20 cellular contexts compared by ENCODE assay signal in the genomic region with DNA sequence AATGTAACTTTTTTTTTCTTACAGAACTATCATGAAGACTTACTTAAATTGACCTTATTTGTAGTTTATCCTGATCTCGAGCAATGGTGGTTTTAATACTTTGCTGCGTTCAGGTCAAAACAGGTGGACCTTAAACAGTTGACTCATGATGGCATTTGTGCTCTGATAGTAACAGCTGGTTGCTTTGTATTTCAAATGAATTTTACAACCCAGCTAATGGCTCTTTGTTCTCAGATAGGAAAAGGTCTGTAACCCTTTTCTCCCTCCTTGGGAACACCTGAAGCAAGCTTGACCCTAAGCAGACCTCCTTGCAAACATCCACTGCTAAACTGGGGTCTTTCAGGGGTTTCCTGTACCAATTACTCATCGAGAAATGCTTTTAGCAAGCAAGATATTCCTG.
"Had no signal": no experiment of that assay in that cellular context is flagged by ENCODE, and none has a peak within 500 bp of the region (broad histone marks: within the 10 kb centered on the region; RNA-seq: fewer than 3 reads in every experiment).

No MANE protein-coding gene starts in this region.

- H3K4me1 Mint-ChIP-seq: activated CD4-positive, alpha-beta T cell treated with anti-CD3 and anti-CD28 coated beads, Interleukin-2, amount 10 ng/mL, durations not matched to agents 7 days and 5 days; activated naive CD8-positive, alpha-beta T cell treated with anti-CD3 and anti-CD28 coated beads for 36 hours; activated T-helper 17 cell treated with anti-CD3 and anti-CD28 coated beads, Interleukin-2, amount 50 U/mL, for 72 hours had no signal

- H3K4me2 ChIP-seq: PC-9 had no signal

- H3K27ac Mint-ChIP-seq: activated CD4-positive, alpha-beta memory T cell treated with anti-CD3 and anti-CD28 coated beads for 36 hours; activated CD4-positive, alpha-beta T cell treated with anti-CD3 and anti-CD28 coated beads, Interleukin-2, amount 10 ng/mL, durations not matched to agents 7 days and 5 days; activated naive CD4-positive, alpha-beta T cell treated with anti-CD3 and anti-CD28 coated beads, Interleukin-2, amount 10 ng/mL, durations not matched to agents 7 days and 5 days; activated naive CD8-positive, alpha-beta T cell treated with anti-CD3 and anti-CD28 coated beads for 36 hours; activated T-helper 17 cell treated with anti-CD3 and anti-CD28 coated beads, Interleukin-2, amount 50 U/mL, for 72 hours; T-helper 1 cell treated with Interleukin-12 subunit alpha and Interleukin-12 subunit beta and Interleukin-4 antibody, amounts not matched to agents 30 μg/mL and 1 μg/mL, for 36 hours had no signal

- H2AFZ ChIP-seq: PC-9 had no signal

- H3K27me3 Mint-ChIP-seq: activated CD4-positive, alpha-beta T cell treated with anti-CD3 and anti-CD28 coated beads, Interleukin-2, amount 10 ng/mL, durations not matched to agents 7 days and 5 days; activated naive CD4-positive, alpha-beta T cell treated with anti-CD3 and anti-CD28 coated beads, Interleukin-2, amount 10 ng/mL, durations not matched to agents 7 days and 5 days had no signal

- H3K27ac ChIP-seq: PC-9 had no signal

- H3K4me3 Mint-ChIP-seq: activated CD4-positive, alpha-beta memory T cell treated with anti-CD3 and anti-CD28 coated beads for 36 hours; activated CD4-positive, alpha-beta T cell treated with anti-CD3 and anti-CD28 coated beads, Interleukin-2, amount 10 ng/mL, durations not matched to agents 7 days and 5 days; activated naive CD4-positive, alpha-beta T cell treated with anti-CD3 and anti-CD28 coated beads, Interleukin-2, amount 10 ng/mL, durations not matched to agents 7 days and 5 days; activated naive CD8-positive, alpha-beta T cell treated with anti-CD3 and anti-CD28 coated beads for 36 hours; activated T-helper 17 cell treated with anti-CD3 and anti-CD28 coated beads, Interleukin-2, amount 50 U/mL, for 72 hours; T-helper 1 cell treated with Interleukin-12 subunit alpha and Interleukin-12 subunit beta and Interleukin-4 antibody, amounts not matched to agents 30 μg/mL and 1 μg/mL, for 36 hours had no signal

- ATAC-seq: activated T-helper 17 cell treated with anti-CD3 and anti-CD28 coated beads, Interleukin-2, amount 50 U/mL, for 72 hours had no signal

- H3K9me3 Mint-ChIP-seq: activated CD4-positive, alpha-beta memory T cell treated with anti-CD3 and anti-CD28 coated beads for 36 hours; activated CD4-positive, alpha-beta T cell treated with anti-CD3 and anti-CD28 coated beads, Interleukin-2, amount 10 ng/mL, durations not matched to agents 7 days and 5 days; activated naive CD4-positive, alpha-beta T cell treated with anti-CD3 and anti-CD28 coated beads, Interleukin-2, amount 10 ng/mL, durations not matched to agents 7 days and 5 days; activated naive CD8-positive, alpha-beta T cell treated with anti-CD3 and anti-CD28 coated beads for 36 hours; activated T-helper 17 cell treated with anti-CD3 and anti-CD28 coated beads, Interleukin-2, amount 50 U/mL, for 72 hours; T-helper 1 cell treated with Interleukin-12 subunit alpha and Interleukin-12 subunit beta and Interleukin-4 antibody, amounts not matched to agents 30 μg/mL and 1 μg/mL, for 36 hours had no signal

- H3K36me3 Mint-ChIP-seq: activated CD4-positive, alpha-beta memory T cell treated with anti-CD3 and anti-CD28 coated beads for 36 hours; activated naive CD4-positive, alpha-beta T cell treated with anti-CD3 and anti-CD28 coated beads, Interleukin-2, amount 10 ng/mL, durations not matched to agents 7 days and 5 days; activated naive CD8-positive, alpha-beta T cell treated with anti-CD3 and anti-CD28 coated beads for 36 hours had no signal

- DNase-seq: activated CD4-positive, alpha-beta memory T cell treated with anti-CD3 and anti-CD28 coated beads for 36 hours; activated CD4-positive, alpha-beta T cell treated with anti-CD3 and anti-CD28 coated beads, Interleukin-2, amount 10 ng/mL, durations not matched to agents 7 days and 5 days; activated CD4-positive, CD25-positive, alpha-beta regulatory T cell; activated gamma-delta T cell treated with Interleukin-2 at 50 U/mL for 16 hours; activated naive CD4-positive, alpha-beta T cell treated with anti-CD3 and anti-CD28 coated beads, Interleukin-2, amount 10 ng/mL, durations not matched to agents 7 days and 5 days; activated naive CD8-positive, alpha-beta T cell treated with anti-CD3 and anti-CD28 coated beads for 36 hours; activated T-cell treated with anti-CD3 and anti-CD28 coated beads for 4 hours; activated T-cell treated with anti-CD3 and anti-CD28 coated beads, Interleukin-2, amount 50 U/mL, for 48 hours; anterior cingulate cortex; MM.1S; NCI-H1105; NCI-H1436; NCI-H1694 treated with DMSO at 0.1 percent for 48 hours; NCI-H2081; NCI-H510A treated with DMSO at 0.1 percent for 48 hours; NCI-H69; PC-9; SHP77 treated with DMSO at 0.1 percent for 48 hours had no signal

- H3K4me3 ChIP-seq: PC-9 had no signal
